18 cellular contexts compared by ENCODE assay signal in the genomic region with DNA sequence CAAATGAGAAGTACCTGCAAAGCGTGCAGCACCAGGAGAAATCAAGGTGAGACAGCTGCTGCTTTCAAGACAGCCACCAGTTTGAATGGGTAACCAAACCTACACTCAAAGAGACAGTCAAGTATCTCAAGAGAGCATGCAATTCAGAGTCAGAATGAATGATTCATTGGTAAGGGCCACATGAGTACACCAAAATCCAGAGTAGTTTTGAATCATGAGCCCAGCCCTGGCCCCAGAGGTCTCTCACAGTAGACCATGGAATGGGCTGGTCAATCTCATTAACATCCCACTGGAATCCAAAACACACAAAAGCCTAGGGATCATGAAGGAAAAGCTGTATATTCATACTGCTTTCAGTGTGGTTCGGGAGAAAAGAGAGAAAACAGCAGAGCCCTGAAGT.
"Had no signal": no experiment of that assay in that cellular context is flagged by ENCODE, and none has a peak within 500 bp of the region (broad histone marks: within the 10 kb centered on the region; RNA-seq: fewer than 3 reads in every experiment).

No MANE protein-coding gene starts in this region.

- H3K4me3 ChIP-seq: esophagus muscularis mucosa, lower lobe of right lung, psoas muscle, sigmoid colon, suprapubic skin had no signal

- DNase-seq: cortex of kidney; head of caudate nucleus; left ventricle myocardium superior; lower lobe of right lung; naive thymus-derived CD8-positive, alpha-beta T cell; nephron progenitor cell; nucleus accumbens; posterior cingulate gyrus; psoas muscle; right cardiac atrium; sigmoid colon; stimulated activated CD4-positive, alpha-beta T cell treated with anti-CD3 and anti-CD28 coated beads, Interleukin-2, amount 100 ng/mL, for 24 hours; stimulated activated CD4-positive, alpha-beta T cell treated with anti-CD3 and anti-CD28 coated beads, Interleukin-4, amount 100 ng/mL, for 4 hours; stimulated activated naive B cell treated with anti-CD40 and anti-IgM and Interleukin-4, amounts not matched to agents 10 μg/mL and 1 μg/mL and 100 μg/mL, for 72 hours had no signal

- H3K27me3 ChIP-seq: esophagus muscularis mucosa, sigmoid colon, suprapubic skin had no signal

- H3K27ac ChIP-seq: esophagus muscularis mucosa, lower lobe of right lung, suprapubic skin had no signal

- ATAC-seq: naive thymus-derived CD8-positive, alpha-beta T cell; stimulated activated naive B cell treated with anti-CD40 and anti-IgM and Interleukin-4, amounts not matched to agents 10 μg/mL and 1 μg/mL and 100 μg/mL, for 72 hours had no signal

- H3K9me3 ChIP-seq: esophagus muscularis mucosa, lower lobe of right lung, psoas muscle, sigmoid colon, suprapubic skin had no signal

- FAIRE-seq: frontal cortex, keratinocyte had no signal

- H3K36me3 ChIP-seq: esophagus muscularis mucosa, lower lobe of right lung, sigmoid colon, suprapubic skin had no signal

- H3K4me1 ChIP-seq: lower lobe of right lung had no signal
